ENCODE assay signal across 14 cellular contexts in genomic region chr22:49916851-49917250, GRCh38. TPM values are rescaled to one million over a fixed set of nuclear protein-coding genes. Genes with fewer than 3 reads are reported as not detected.
DNase-seq lines count a peak whose midpoint lies in the region; ATAC-seq and TF ChIP-seq lines count a peak whose summit lies in the region.
"Had no signal": no experiment of that assay in that cellular context is flagged by ENCODE, and none has a peak within 500 bp of the region (broad histone marks: within the 10 kb centered on the region; RNA-seq: fewer than 3 reads in every experiment).

No MANE protein-coding gene starts in this region.

- H3K27me3 Mint-ChIP-seq in activated CD4-positive, alpha-beta T cell treated with anti-CD3 and anti-CD28 coated beads, Interleukin-2, amount 10 ng/mL, durations not matched to agents 24 days and 14 days = no peaks in the 10 kb centered on the region
- H3K27me3 Mint-ChIP-seq in effector memory CD8-positive, alpha-beta T cell = no peaks in the 10 kb centered on the region
- no peaks in the 10 kb centered on the region for H3K27me3 Mint-ChIP-seq in osteocyte (ENCODE audit: unreplicated experiment)

- peaks cover 4% of the 10 kb centered on the region; the same call in 1 of the 2 replicates for H3K36me3 ChIP-seq in PC-9 (ENCODE audit: low read depth)

- peaks cover 17% of the 10 kb centered on the region for H3K4me1 Mint-ChIP-seq in activated CD4-positive, alpha-beta T cell treated with anti-CD3 and anti-CD28 coated beads, Interleukin-2, amount 10 ng/mL, durations not matched to agents 24 days and 14 days
- H3K4me1 Mint-ChIP-seq in effector memory CD8-positive, alpha-beta T cell (ENCODE audit: low read depth in 2 of 2) = peaks cover 12 to 20% of the 10 kb centered on the region in 2 donors
- H3K4me1 Mint-ChIP-seq in osteocyte (ENCODE audit: unreplicated experiment) = peaks cover 16% of the 10 kb centered on the region

- CTCF ChIA-PET in PC-9 (lab: Charles Lee) = interaction anchor here (0.7 kb wide), 1 partner anchor 138 kb away, joined by 3 read pairs; no protein-coding TSS in a partner anchor

- no peak for DNase-seq in activated CD4-positive, alpha-beta T cell treated with anti-CD3 and anti-CD28 coated beads, Interleukin-2, amount 10 ng/mL, durations not matched to agents 24 days and 14 days
- no peak for DNase-seq in activated CD4-positive, alpha-beta T cell treated with anti-CD3 and anti-CD28 coated beads, Interleukin-2, amount 50 U/mL, for 4 hours
- no peak for DNase-seq in PC-9
- no peak for DNase-seq in effector memory CD8-positive, alpha-beta T cell
- DNase-seq in osteocyte (ENCODE audit: extremely low spot score, unreplicated experiment) = no peak
- no peak for DNase-seq in stimulated activated CD4-positive, alpha-beta T cell treated with anti-CD3 and anti-CD28 coated beads, Interleukin-4, amount 100 ng/mL, for 4 hours
- no peak for DNase-seq in T-helper 9 cell
- DNase-seq: ACHN, cerebellar nuclear complex, foreskin keratinocyte, NCI-H2107, SHP77, small intestine had no signal

- no peaks in the 10 kb centered on the region for H3K9me2 ChIP-seq in PC-9 (ENCODE audit: insufficient read depth)

- peaks cover 10% of the 10 kb centered on the region; the same call in 1 of the 2 replicates for H3F3A ChIP-seq in PC-9 (ENCODE audit: insufficient read depth, low read depth)

- no peaks in the 10 kb centered on the region for H4K20me1 ChIP-seq in PC-9 (ENCODE audit: insufficient read depth)

- H2AFZ ChIP-seq in PC-9 = no peak overlapping the region

- ATAC-seq in effector memory CD8-positive, alpha-beta T cell (replicated peaks) = no peak
- ATAC-seq in GM21576 (IDR thresholded peaks at IDR 0.05; ENCODE audit: unreplicated experiment) = no peak
- ATAC-seq: foreskin keratinocyte had no signal

- H3K4me1 ChIP-seq in PC-9 (replicated peaks; ENCODE audit: insufficient read depth) = peaks cover 17% of the 10 kb centered on the region
- H3K4me1 ChIP-seq: foreskin keratinocyte had no signal

- H3K79me2 ChIP-seq in PC-9 (ENCODE audit: low read depth) = peaks cover 21% of the 10 kb centered on the region

- BruUV-seq in PC-9 (replicated peaks; lab: Mats Ljungman, UMichigan) = no TSS peak

- TF ChIP-seq CTCF in PC-9 (conservative IDR thresholded peaks at IDR 0.05) = no peak
- no peak for TF ChIP-seq CTCF in osteocyte (IDR thresholded peaks at IDR 0.05)

- H3K9me3 ChIP-seq in PC-9 (ENCODE audit: insufficient read depth, low read depth) = no peaks in the 10 kb centered on the region

- H3K4me2 ChIP-seq in PC-9 = peak overlapping the region; percentile 87

- peak overlapping the region; percentile 82; the same call in 1 of the 2 replicates for H3K4me3 ChIP-seq in PC-9

- intact Hi-C loops in activated CD4-positive, alpha-beta T cell treated with anti-CD3 and anti-CD28 coated beads, Interleukin-2, amount 10 ng/mL, durations not matched to agents 24 days and 14 days (cut with micrococcal nuclease) = loop anchor here (5.0 kb wide), 1 partner anchor 80 kb away; no protein-coding TSS in a partner anchor
- intact Hi-C loops in PC-9 (cut with micrococcal nuclease; ENCODE audit: unreplicated experiment) = no loop called here

- no peaks in the 10 kb centered on the region for H3K27me3 ChIP-seq in PC-9 (ENCODE audit: insufficient read depth, low read depth)
- H3K27me3 ChIP-seq: foreskin keratinocyte had no signal

- H3K36me3 Mint-ChIP-seq in activated CD4-positive, alpha-beta T cell treated with anti-CD3 and anti-CD28 coated beads, Interleukin-2, amount 10 ng/mL, durations not matched to agents 24 days and 14 days (ENCODE audit: low read depth) = peaks cover 14% of the 10 kb centered on the region
- H3K36me3 Mint-ChIP-seq in effector memory CD8-positive, alpha-beta T cell (ENCODE audit: insufficient read depth) = peaks cover 16% of the 10 kb centered on the region
- peaks cover 6% of the 10 kb centered on the region for H3K36me3 Mint-ChIP-seq in osteocyte (ENCODE audit: unreplicated experiment)

- POLR2A ChIA-PET in PC-9 (lab: Charles Lee; ENCODE audit: unreplicated experiment) = no interaction called here

- no peaks in the 10 kb centered on the region for H3K9me3 Mint-ChIP-seq in activated CD4-positive, alpha-beta T cell treated with anti-CD3 and anti-CD28 coated beads, Interleukin-2, amount 10 ng/mL, durations not matched to agents 24 days and 14 days
- no peaks in the 10 kb centered on the region for H3K9me3 Mint-ChIP-seq in effector memory CD8-positive, alpha-beta T cell
- H3K9me3 Mint-ChIP-seq in osteocyte (ENCODE audit: unreplicated experiment) = no peaks in the 10 kb centered on the region

- H3K4me3 Mint-ChIP-seq in activated CD4-positive, alpha-beta T cell treated with anti-CD3 and anti-CD28 coated beads, Interleukin-2, amount 10 ng/mL, durations not matched to agents 24 days and 14 days = peak overlapping the region; percentile 81
- H3K4me3 Mint-ChIP-seq in effector memory CD8-positive, alpha-beta T cell = peak overlapping the region; percentile 85 to 92
- peak overlapping the region; percentile 77 for H3K4me3 Mint-ChIP-seq in osteocyte (ENCODE audit: unreplicated experiment)

- H3K27ac Mint-ChIP-seq in activated CD4-positive, alpha-beta T cell treated with anti-CD3 and anti-CD28 coated beads, Interleukin-2, amount 10 ng/mL, durations not matched to agents 24 days and 14 days = peak overlapping the region; percentile 24
- peak overlapping the region; percentile 20 to 79 for H3K27ac Mint-ChIP-seq in effector memory CD8-positive, alpha-beta T cell
- H3K27ac Mint-ChIP-seq in osteocyte (ENCODE audit: unreplicated experiment) = no peak overlapping the region

- no peak overlapping the region for H3K27ac ChIP-seq in PC-9
- H3K27ac ChIP-seq: foreskin keratinocyte had no signal

RNA-seq across cellular contexts. Expression of gene ALG12, which starts 1.4 kb away (rescaled TPM):
- 13.8 and 17.9 TPM in 2 replicates for total RNA-seq in activated CD4-positive, alpha-beta T cell treated with anti-CD3 and anti-CD28 coated beads, Interleukin-2, amount 10 ng/mL, durations not matched to agents 24 days and 14 days
- total RNA-seq in PC-9 (2021) = 16.8 and 19.2 TPM in 2 replicates
- total RNA-seq in osteocyte = 27.1 and 27.9 TPM in 2 replicates

RNA-seq across cellular contexts. Expression of gene CRELD2, which starts 1.6 kb away (rescaled TPM):
- total RNA-seq in activated CD4-positive, alpha-beta T cell treated with anti-CD3 and anti-CD28 coated beads, Interleukin-2, amount 10 ng/mL, durations not matched to agents 24 days and 14 days = 46.8 and 47.4 TPM in 2 replicates
- total RNA-seq in PC-9 (2021) (30.7 and 34.1 TPM in 2 replicates), osteocyte (54.9 and 55.5 TPM in 2 replicates)

RNA-seq across cellular contexts. Expression of gene PIM3, which starts 43.7 kb away (rescaled TPM):
- total RNA-seq in activated CD4-positive, alpha-beta T cell treated with anti-CD3 and anti-CD28 coated beads, Interleukin-2, amount 10 ng/mL, durations not matched to agents 24 days and 14 days = 302 and 304 TPM in 2 replicates
- total RNA-seq in PC-9 (2021) = 67.0 and 84.8 TPM in 2 replicates
- 18.6 TPM in 2 replicates for total RNA-seq in osteocyte
